Comparison of ENCODE assay signal across 20 cellular contexts in the genomic region with DNA sequence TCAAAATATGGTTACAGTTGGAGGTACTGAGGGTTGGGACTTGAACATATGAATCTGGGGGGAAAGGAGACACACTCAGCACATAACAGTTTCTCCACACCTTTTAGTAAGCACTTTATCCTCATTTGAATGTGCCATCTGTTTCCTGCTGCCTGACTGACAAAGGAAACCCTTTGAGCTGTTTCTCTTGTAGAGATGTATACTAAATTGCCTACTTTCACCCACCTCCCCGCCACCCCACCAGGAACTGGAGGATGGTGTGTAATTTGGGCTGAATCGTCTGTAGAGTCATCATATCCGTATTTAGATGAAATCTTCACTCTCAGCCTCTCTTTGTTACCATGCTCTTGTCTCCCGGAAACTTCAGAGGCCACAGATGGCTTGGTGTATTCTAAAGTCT.
"Had no signal": no experiment of that assay in that cellular context is flagged by ENCODE, and none has a peak within 500 bp of the region (broad histone marks: within the 10 kb centered on the region; RNA-seq: fewer than 3 reads in every experiment).

No MANE protein-coding gene starts in this region.

- H3K4me1 ChIP-seq: gastroesophageal sphincter, sigmoid colon, stomach, suprapubic skin, tibial nerve had no signal

- ATAC-seq: activated T-helper 17 cell treated with anti-CD3 and anti-CD28 coated beads, Interleukin-2, amount 50 U/mL, for 72 hours; gastroesophageal sphincter; left cardiac atrium; stimulated activated memory B cell treated with anti-CD40 and anti-IgM and Interleukin-4, amounts not matched to agents 10 μg/mL and 1 μg/mL and 100 μg/mL, for 72 hours; WTC11 had no signal

- H3K36me3 ChIP-seq: esophagus squamous epithelium, gastroesophageal sphincter, sigmoid colon, stomach, suprapubic skin, tibial nerve had no signal

- H3K27ac ChIP-seq: coronary artery, gastroesophageal sphincter, sigmoid colon, stomach, suprapubic skin, tibial nerve had no signal

- H3K4me3 ChIP-seq: coronary artery, esophagus squamous epithelium, gastroesophageal sphincter, sigmoid colon, smooth muscle cell, stomach, suprapubic skin, tibial nerve had no signal

- H3K9me3 ChIP-seq: esophagus squamous epithelium, gastroesophageal sphincter, sigmoid colon, suprapubic skin had no signal

- DNase-seq: activated naive CD8-positive, alpha-beta T cell treated with anti-CD3 and anti-CD28 coated beads for 36 hours; activated T-cell treated with anti-CD3 and anti-CD28 coated beads, Interleukin-2, amount 50 U/mL, for 24 hours; amniotic stem cell; cerebellar nuclear complex; esophagus squamous epithelium; islet precursor cell; left cardiac atrium; retina; sigmoid colon; stimulated activated CD4-positive, alpha-beta T cell treated with anti-CD3 and anti-CD28 coated beads, Interleukin-15, amount 100 ng/mL, for 24 hours; stomach; T-helper 9 cell had no signal

- H3K27me3 ChIP-seq: gastroesophageal sphincter, sigmoid colon, stomach, suprapubic skin, tibial nerve had no signal

- H3K4me2 ChIP-seq: smooth muscle cell had no signal
